1 cellular context compared by ENCODE assay signal in genomic region chr4:105666693-105667092, GRCh38.
TF ChIP-seq lines count a peak whose summit lies in the region.

No MANE protein-coding gene starts in this region.

TF ChIP-seq in GM23338, 12 proteins besides CTCF, POLR2A, EP300 and RAD21 (continued from another document):
- TF ChIP-seq ZNF462 (CRISPR knock-in tag; IDR thresholded peaks at IDR 0.05) (no peak), POLR2AphosphoS5 (IDR thresholded peaks at IDR 0.05; ENCODE audit: low read depth) (no peak), EZH2 (IDR thresholded peaks at IDR 0.05; ENCODE audit: low read depth, unreplicated experiment) (no peak), JUNB (IDR thresholded peaks at IDR 0.05; ENCODE audit: unreplicated experiment) (no peak), REST (IDR thresholded peaks at IDR 0.05; ENCODE audit: unreplicated experiment) (no peak)
TF ChIP-seq in GM23338: peak in this region for 0.
